Comparison of ENCODE assay signal across 1 cellular context in the genomic region with DNA sequence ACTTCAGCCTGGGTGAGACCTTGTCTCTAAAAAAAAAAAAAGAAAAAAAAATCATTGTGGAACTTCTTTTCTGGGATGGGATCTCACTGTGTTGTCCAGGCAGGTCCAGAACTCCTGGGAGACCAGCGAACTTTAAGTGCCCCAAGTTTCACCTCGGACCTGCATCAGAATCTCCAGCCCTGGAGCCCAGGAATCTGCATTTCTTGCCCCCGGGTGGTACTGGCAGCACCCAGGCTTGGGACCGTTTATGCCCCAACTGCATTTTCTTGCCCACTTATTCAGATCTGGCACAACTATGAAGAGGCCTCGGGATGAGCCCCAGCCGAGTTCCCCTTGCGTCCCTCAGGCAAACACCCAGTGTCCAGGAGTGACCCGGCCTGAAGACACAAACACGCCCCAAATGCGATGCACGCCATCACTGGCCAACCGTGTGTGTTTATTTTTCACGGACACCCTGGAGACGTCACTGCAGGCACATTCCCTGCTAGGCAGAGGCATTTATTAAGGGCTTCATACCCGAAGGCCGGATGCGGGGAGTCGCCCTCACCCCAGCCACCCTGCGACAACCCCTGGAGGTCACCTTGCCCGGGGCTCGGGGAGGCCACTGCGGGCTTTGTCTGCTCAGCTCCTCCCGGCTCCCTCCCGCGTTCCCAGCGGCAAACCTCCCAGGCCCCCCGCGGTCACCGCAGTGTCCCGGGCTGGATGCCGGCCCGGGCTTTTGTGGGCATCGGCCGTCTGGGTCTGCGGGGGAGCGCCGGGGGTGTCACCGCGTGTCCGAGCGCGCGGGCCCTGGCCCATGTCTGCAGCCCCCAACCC.
TF ChIP-seq lines count a peak whose summit lies in the region.

No MANE protein-coding gene starts in this region.

TF ChIP-seq in HEK293, 187 proteins besides CTCF, POLR2A, EP300 and RAD21 (continued from another document and continues in another):
- TF ChIP-seq, protein P1, sequence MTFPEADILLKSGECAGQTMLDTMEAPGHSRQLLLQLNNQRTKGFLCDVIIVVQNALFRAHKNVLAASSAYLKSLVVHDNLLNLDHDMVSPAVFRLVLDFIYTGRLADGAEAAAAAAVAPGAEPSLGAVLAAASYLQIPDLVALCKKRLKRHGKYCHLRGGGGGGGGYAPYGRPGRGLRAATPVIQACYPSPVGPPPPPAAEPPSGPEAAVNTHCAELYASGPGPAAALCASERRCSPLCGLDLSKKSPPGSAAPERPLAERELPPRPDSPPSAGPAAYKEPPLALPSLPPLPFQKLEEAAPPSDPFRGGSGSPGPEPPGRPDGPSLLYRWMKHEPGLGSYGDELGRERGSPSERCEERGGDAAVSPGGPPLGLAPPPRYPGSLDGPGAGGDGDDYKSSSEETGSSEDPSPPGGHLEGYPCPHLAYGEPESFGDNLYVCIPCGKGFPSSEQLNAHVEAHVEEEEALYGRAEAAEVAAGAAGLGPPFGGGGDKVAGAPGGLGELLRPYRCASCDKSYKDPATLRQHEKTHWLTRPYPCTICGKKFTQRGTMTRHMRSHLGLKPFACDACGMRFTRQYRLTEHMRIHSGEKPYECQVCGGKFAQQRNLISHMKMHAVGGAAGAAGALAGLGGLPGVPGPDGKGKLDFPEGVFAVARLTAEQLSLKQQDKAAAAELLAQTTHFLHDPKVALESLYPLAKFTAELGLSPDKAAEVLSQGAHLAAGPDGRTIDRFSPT (tag by site-specific recombination; IDR thresholded peaks at IDR 0.05): peak; percentile 38; the same call in 1 of the 2 replicates
- TF ChIP-seq GFI1B (tag by site-specific recombination; IDR thresholded peaks at IDR 0.05): no peak
- no peak for TF ChIP-seq ZNF544 (tag by site-specific recombination; IDR thresholded peaks at IDR 0.05)
- TF ChIP-seq, protein P2, sequence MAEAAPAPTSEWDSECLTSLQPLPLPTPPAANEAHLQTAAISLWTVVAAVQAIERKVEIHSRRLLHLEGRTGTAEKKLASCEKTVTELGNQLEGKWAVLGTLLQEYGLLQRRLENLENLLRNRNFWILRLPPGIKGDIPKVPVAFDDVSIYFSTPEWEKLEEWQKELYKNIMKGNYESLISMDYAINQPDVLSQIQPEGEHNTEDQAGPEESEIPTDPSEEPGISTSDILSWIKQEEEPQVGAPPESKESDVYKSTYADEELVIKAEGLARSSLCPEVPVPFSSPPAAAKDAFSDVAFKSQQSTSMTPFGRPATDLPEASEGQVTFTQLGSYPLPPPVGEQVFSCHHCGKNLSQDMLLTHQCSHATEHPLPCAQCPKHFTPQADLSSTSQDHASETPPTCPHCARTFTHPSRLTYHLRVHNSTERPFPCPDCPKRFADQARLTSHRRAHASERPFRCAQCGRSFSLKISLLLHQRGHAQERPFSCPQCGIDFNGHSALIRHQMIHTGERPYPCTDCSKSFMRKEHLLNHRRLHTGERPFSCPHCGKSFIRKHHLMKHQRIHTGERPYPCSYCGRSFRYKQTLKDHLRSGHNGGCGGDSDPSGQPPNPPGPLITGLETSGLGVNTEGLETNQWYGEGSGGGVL (tag by site-specific recombination; IDR thresholded peaks at IDR 0.05): peak; percentile 75
- no peak for TF ChIP-seq ZNF548 (tag by site-specific recombination; IDR thresholded peaks at IDR 0.05)
- TF ChIP-seq, protein P3, sequence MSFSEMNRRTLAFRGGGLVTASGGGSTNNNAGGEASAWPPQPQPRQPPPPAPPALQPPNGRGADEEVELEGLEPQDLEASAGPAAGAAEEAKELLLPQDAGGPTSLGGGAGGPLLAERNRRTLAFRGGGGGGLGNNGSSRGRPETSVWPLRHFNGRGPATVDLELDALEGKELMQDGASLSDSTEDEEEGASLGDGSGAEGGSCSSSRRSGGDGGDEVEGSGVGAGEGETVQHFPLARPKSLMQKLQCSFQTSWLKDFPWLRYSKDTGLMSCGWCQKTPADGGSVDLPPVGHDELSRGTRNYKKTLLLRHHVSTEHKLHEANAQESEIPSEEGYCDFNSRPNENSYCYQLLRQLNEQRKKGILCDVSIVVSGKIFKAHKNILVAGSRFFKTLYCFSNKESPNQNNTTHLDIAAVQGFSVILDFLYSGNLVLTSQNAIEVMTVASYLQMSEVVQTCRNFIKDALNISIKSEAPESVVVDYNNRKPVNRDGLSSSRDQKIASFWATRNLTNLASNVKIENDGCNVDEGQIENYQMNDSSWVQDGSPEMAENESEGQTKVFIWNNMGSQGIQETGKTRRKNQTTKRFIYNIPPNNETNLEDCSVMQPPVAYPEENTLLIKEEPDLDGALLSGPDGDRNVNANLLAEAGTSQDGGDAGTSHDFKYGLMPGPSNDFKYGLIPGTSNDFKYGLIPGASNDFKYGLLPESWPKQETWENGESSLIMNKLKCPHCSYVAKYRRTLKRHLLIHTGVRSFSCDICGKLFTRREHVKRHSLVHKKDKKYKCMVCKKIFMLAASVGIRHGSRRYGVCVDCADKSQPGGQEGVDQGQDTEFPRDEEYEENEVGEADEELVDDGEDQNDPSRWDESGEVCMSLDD (tag by site-specific recombination; IDR thresholded peaks at IDR 0.05): peak; percentile 62; the same call in 1 of the 2 replicates
- TF ChIP-seq, protein P4, sequence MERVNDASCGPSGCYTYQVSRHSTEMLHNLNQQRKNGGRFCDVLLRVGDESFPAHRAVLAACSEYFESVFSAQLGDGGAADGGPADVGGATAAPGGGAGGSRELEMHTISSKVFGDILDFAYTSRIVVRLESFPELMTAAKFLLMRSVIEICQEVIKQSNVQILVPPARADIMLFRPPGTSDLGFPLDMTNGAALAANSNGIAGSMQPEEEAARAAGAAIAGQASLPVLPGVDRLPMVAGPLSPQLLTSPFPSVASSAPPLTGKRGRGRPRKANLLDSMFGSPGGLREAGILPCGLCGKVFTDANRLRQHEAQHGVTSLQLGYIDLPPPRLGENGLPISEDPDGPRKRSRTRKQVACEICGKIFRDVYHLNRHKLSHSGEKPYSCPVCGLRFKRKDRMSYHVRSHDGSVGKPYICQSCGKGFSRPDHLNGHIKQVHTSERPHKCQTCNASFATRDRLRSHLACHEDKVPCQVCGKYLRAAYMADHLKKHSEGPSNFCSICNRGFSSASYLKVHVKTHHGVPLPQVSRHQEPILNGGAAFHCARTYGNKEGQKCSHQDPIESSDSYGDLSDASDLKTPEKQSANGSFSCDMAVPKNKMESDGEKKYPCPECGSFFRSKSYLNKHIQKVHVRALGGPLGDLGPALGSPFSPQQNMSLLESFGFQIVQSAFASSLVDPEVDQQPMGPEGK (tag by site-specific recombination; IDR thresholded peaks at IDR 0.05): peak; percentile 67; the same call in 1 of the 2 replicates
- TF ChIP-seq, protein P5, sequence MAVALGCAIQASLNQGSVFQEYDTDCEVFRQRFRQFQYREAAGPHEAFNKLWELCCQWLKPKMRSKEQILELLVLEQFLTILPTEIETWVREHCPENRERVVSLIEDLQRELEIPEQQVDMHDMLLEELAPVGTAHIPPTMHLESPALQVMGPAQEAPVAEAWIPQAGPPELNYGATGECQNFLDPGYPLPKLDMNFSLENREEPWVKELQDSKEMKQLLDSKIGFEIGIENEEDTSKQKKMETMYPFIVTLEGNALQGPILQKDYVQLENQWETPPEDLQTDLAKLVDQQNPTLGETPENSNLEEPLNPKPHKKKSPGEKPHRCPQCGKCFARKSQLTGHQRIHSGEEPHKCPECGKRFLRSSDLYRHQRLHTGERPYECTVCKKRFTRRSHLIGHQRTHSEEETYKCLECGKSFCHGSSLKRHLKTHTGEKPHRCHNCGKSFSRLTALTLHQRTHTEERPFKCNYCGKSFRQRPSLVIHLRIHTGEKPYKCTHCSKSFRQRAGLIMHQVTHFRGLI (tag by site-specific recombination; IDR thresholded peaks at IDR 0.05): peak; percentile 49; the same call in 1 of the 2 replicates
- TF ChIP-seq, protein P6, sequence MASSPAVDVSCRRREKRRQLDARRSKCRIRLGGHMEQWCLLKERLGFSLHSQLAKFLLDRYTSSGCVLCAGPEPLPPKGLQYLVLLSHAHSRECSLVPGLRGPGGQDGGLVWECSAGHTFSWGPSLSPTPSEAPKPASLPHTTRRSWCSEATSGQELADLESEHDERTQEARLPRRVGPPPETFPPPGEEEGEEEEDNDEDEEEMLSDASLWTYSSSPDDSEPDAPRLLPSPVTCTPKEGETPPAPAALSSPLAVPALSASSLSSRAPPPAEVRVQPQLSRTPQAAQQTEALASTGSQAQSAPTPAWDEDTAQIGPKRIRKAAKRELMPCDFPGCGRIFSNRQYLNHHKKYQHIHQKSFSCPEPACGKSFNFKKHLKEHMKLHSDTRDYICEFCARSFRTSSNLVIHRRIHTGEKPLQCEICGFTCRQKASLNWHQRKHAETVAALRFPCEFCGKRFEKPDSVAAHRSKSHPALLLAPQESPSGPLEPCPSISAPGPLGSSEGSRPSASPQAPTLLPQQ (tag by site-specific recombination; IDR thresholded peaks at IDR 0.05): 0 out of 2 replicates have a peak, but pooled peaks have one; percentile 30
- no peak for TF ChIP-seq SETDB1 (IDR thresholded peaks at IDR 0.05; ENCODE audit: insufficient read length, low read length)
- peak; percentile 91 for TF ChIP-seq GLIS2 (tag by site-specific recombination; IDR thresholded peaks at IDR 0.05)
- no peak for TF ChIP-seq KLF9 (tag by site-specific recombination; IDR thresholded peaks at IDR 0.05; ENCODE audit: low read depth)
- TF ChIP-seq, protein P7, sequence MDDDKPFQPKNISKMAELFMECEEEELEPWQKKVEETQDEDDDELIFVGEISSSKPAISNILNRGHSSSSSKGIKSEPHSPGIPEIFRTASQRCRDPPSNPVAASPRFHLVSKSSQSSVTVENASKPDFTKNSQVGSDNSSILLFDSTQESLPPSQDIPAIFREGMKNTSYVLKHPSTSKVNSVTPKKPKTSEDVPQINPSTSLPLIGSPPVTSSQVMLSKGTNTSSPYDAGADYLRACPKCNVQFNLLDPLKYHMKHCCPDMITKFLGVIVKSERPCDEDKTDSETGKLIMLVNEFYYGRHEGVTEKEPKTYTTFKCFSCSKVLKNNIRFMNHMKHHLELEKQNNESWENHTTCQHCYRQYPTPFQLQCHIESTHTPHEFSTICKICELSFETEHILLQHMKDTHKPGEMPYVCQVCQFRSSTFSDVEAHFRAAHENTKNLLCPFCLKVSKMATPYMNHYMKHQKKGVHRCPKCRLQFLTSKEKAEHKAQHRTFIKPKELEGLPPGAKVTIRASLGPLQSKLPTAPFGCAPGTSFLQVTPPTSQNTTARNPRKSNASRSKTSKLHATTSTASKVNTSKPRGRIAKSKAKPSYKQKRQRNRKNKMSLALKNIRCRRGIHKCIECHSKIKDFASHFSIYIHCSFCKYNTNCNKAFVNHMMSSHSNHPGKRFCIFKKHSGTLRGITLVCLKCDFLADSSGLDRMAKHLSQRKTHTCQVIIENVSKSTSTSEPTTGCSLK (tag by site-specific recombination; IDR thresholded peaks at IDR 0.05): no peak
- TF ChIP-seq, protein P8, sequence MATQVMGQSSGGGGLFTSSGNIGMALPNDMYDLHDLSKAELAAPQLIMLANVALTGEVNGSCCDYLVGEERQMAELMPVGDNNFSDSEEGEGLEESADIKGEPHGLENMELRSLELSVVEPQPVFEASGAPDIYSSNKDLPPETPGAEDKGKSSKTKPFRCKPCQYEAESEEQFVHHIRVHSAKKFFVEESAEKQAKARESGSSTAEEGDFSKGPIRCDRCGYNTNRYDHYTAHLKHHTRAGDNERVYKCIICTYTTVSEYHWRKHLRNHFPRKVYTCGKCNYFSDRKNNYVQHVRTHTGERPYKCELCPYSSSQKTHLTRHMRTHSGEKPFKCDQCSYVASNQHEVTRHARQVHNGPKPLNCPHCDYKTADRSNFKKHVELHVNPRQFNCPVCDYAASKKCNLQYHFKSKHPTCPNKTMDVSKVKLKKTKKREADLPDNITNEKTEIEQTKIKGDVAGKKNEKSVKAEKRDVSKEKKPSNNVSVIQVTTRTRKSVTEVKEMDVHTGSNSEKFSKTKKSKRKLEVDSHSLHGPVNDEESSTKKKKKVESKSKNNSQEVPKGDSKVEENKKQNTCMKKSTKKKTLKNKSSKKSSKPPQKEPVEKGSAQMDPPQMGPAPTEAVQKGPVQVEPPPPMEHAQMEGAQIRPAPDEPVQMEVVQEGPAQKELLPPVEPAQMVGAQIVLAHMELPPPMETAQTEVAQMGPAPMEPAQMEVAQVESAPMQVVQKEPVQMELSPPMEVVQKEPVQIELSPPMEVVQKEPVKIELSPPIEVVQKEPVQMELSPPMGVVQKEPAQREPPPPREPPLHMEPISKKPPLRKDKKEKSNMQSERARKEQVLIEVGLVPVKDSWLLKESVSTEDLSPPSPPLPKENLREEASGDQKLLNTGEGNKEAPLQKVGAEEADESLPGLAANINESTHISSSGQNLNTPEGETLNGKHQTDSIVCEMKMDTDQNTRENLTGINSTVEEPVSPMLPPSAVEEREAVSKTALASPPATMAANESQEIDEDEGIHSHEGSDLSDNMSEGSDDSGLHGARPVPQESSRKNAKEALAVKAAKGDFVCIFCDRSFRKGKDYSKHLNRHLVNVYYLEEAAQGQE (tag by site-specific recombination; IDR thresholded peaks at IDR 0.05): no peak
- no peak; the same call in 1 of the 2 replicates for TF ChIP-seq ZNF391 (tag by site-specific recombination; IDR thresholded peaks at IDR 0.05; ENCODE audit: borderline replicate concordance, low read depth)
- no peak for TF ChIP-seq PRDM1 (tag by site-specific recombination; IDR thresholded peaks at IDR 0.05)
- peak; percentile 62 for TF ChIP-seq SP7 (tag by site-specific recombination; IDR thresholded peaks at IDR 0.05)
- TF ChIP-seq SP3 (tag by site-specific recombination; IDR thresholded peaks at IDR 0.05): 0 out of 2 replicates have a peak, but pooled peaks have one; percentile 20
- TF ChIP-seq ZNF140 (tag by site-specific recombination; IDR thresholded peaks at IDR 0.05): no peak
- no peak for TF ChIP-seq ZFP37 (tag by site-specific recombination; IDR thresholded peaks at IDR 0.05)
- TF ChIP-seq ZNF792 (tag by site-specific recombination; IDR thresholded peaks at IDR 0.05): no peak
- peak; percentile 55; the same call in 1 of the 2 replicates for TF ChIP-seq ZBTB48 (tag by site-specific recombination; IDR thresholded peaks at IDR 0.05)
- TF ChIP-seq OSR2 (tag by site-specific recombination; IDR thresholded peaks at IDR 0.05): no peak
- TF ChIP-seq ZNF510 (tag by site-specific recombination; IDR thresholded peaks at IDR 0.05; ENCODE audit: insufficient replicate concordance): no peak
- TF ChIP-seq, protein P9, sequence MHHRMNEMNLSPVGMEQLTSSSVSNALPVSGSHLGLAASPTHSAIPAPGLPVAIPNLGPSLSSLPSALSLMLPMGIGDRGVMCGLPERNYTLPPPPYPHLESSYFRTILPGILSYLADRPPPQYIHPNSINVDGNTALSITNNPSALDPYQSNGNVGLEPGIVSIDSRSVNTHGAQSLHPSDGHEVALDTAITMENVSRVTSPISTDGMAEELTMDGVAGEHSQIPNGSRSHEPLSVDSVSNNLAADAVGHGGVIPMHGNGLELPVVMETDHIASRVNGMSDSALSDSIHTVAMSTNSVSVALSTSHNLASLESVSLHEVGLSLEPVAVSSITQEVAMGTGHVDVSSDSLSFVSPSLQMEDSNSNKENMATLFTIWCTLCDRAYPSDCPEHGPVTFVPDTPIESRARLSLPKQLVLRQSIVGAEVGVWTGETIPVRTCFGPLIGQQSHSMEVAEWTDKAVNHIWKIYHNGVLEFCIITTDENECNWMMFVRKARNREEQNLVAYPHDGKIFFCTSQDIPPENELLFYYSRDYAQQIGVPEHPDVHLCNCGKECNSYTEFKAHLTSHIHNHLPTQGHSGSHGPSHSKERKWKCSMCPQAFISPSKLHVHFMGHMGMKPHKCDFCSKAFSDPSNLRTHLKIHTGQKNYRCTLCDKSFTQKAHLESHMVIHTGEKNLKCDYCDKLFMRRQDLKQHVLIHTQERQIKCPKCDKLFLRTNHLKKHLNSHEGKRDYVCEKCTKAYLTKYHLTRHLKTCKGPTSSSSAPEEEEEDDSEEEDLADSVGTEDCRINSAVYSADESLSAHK (tag by site-specific recombination; IDR thresholded peaks at IDR 0.05): peak; percentile 19; the same call in 1 of the 2 replicates
- TF ChIP-seq ZNF76 (tag by site-specific recombination; IDR thresholded peaks at IDR 0.05; ENCODE audit: borderline replicate concordance, low read depth): peak; percentile 78
- TF ChIP-seq YY1 (tag by site-specific recombination; IDR thresholded peaks at IDR 0.05): no peak
- peak; percentile 95 for TF ChIP-seq GLIS1 (tag by site-specific recombination; IDR thresholded peaks at IDR 0.05)
